ENCODE assay signal across 12 cellular contexts in genomic region chr10:121525276-121526039, GRCh38.
DNase-seq lines count a peak whose midpoint lies in the region; ATAC-seq and TF ChIP-seq lines count a peak whose summit lies in the region.
"Had no signal": no experiment of that assay in that cellular context is flagged by ENCODE, and none has a peak within 500 bp of the region (broad histone marks: within the 10 kb centered on the region; RNA-seq: fewer than 3 reads in every experiment).

No MANE protein-coding gene starts in this region.

- no peaks in the 10 kb centered on the region for H3K27me3 ChIP-seq in esophagus (ENCODE audit: control insufficient read depth in 1 of 2, insufficient read depth in 2 of 2, low read length in 2 of 2)
- no peaks in the 10 kb centered on the region for H3K27me3 ChIP-seq in muscle layer of colon (ENCODE audit: control insufficient read depth in 1 of 2, insufficient read depth in 2 of 2, low read length in 2 of 2)
- no peaks in the 10 kb centered on the region for H3K27me3 ChIP-seq in tibial artery

- H3K27ac ChIP-seq in esophagus (ENCODE audit: low read depth in 2 of 2, low read length in 1 of 2) (peak overlapping the region; percentile 84 to 89), muscle layer of colon (ENCODE audit: low read depth, low read length) (peak overlapping the region; percentile 35), tibial artery (peak overlapping the region; percentile 52 to 74)

- H3K4me3 ChIP-seq in esophagus (ENCODE audit: low read depth in 1 of 2, low read length in 2 of 2): no peak overlapping the region
- H3K4me3 ChIP-seq in muscle layer of colon (ENCODE audit: low read depth in 1 of 2, low read length in 2 of 2): no peak overlapping the region
- no peak overlapping the region for H3K4me3 ChIP-seq in tibial artery

- no peaks in the 10 kb centered on the region for H3K36me3 ChIP-seq in esophagus (ENCODE audit: control insufficient read depth in 2 of 2, insufficient read depth in 2 of 2, low read length in 1 of 2)
- no peaks in the 10 kb centered on the region for H3K36me3 ChIP-seq in muscle layer of colon (ENCODE audit: insufficient read depth, low read length)
- H3K36me3 ChIP-seq in tibial artery: no peaks in the 10 kb centered on the region

- peak; percentile 36; the same call in 1 of the 2 replicates for TF ChIP-seq RAD21 in Ishikawa (IDR thresholded peaks at IDR 0.05; ENCODE audit: low read depth)

- DNase-seq in tibial artery: no peak
- DNase-seq in NCI-H2081 (lab: John Stamatoyannopoulos, UW): no peak
- DNase-seq in T-helper 9 cell: no peak
- DNase-seq: activated CD4-positive, alpha-beta T cell treated with anti-CD3 and anti-CD28 coated beads, Interleukin-2, amount 50 U/mL, for 1 hour; CD8-positive, alpha-beta memory T cell; NCI-H446 treated with DMSO at 0.1 percent for 48 hours; PC-3; T-helper 1 cell had no signal

- 33 to 41% methylated on average over 14 of the region's 14 CpGs for WGBS in esophagus, 2 donors

- peak; percentile 97 for TF ChIP-seq EP300 in Ishikawa (IDR thresholded peaks at IDR 0.05; ENCODE audit: borderline replicate concordance)

- intact Hi-C loops in tibial artery (cut with DNase I; ENCODE audit: low total_unique reads): no loop called here

- H3K9me3 ChIP-seq in esophagus (ENCODE audit: control insufficient read depth in 2 of 2, insufficient read depth in 1 of 2, low read depth in 1 of 2, low read length in 1 of 2) (no peaks in the 10 kb centered on the region), muscle layer of colon (ENCODE audit: low read length) (no peaks in the 10 kb centered on the region), tibial artery (no peaks in the 10 kb centered on the region)

- no peak for TF ChIP-seq CTCF in tibial artery (IDR thresholded peaks at IDR 0.05)

- H3K9ac ChIP-seq in muscle layer of colon (ENCODE audit: low read length): no peak overlapping the region

- ATAC-seq in HG02973 (IDR thresholded peaks at IDR 0.05; ENCODE audit: unreplicated experiment): no peak
- ATAC-seq: PC-3 had no signal

- H3K4me1 ChIP-seq in esophagus (ENCODE audit: control insufficient read depth in 2 of 2, insufficient read depth in 2 of 2, low read length in 1 of 2): peaks cover 7 to 10% of the 10 kb centered on the region in 2 donors
- peaks cover 61% of the 10 kb centered on the region for H3K4me1 ChIP-seq in muscle layer of colon (ENCODE audit: insufficient read depth, low read length)
- H3K4me1 ChIP-seq in tibial artery: peaks cover 0 to 35% (median 23%) of the 10 kb centered on the region in 4 donors

TF ChIP-seq in Ishikawa, 13 proteins besides CTCF, POLR2A, EP300 and RAD21:
- TF ChIP-seq TEAD4 (IDR thresholded peaks at IDR 0.05) (peak; percentile 97), CREB1 (IDR thresholded peaks at IDR 0.05; ENCODE audit: low read depth) (peak; percentile 26; the same call in 1 of the 2 replicates), YY1 (IDR thresholded peaks at IDR 0.05; ENCODE audit: low read depth) (peak; percentile 32; the same call in 1 of the 2 replicates), ZBTB7A (IDR thresholded peaks at IDR 0.05; ENCODE audit: low read depth) (no peak), MAX (IDR thresholded peaks at IDR 0.05) (peak; percentile 58), CEBPB (IDR thresholded peaks at IDR 0.05) (peak; percentile 56), NFIC (IDR thresholded peaks at IDR 0.05) (peak; percentile 92), FOXM1 (IDR thresholded peaks at IDR 0.05; ENCODE audit: borderline replicate concordance, low read depth) (peak; percentile 95), EGR1 (IDR thresholded peaks at IDR 0.05) (no peak), TAF1 (IDR thresholded peaks at IDR 0.05; ENCODE audit: low read depth) (peak; percentile 25; the same call in 1 of the 2 replicates), TCF12 (IDR thresholded peaks at IDR 0.05; ENCODE audit: low read depth) (peak; percentile 97), REST (IDR thresholded peaks at IDR 0.05; ENCODE audit: low read depth) (peak; percentile 25; the same call in 1 of the 2 replicates)
- TF ChIP-seq, protein P1, sequence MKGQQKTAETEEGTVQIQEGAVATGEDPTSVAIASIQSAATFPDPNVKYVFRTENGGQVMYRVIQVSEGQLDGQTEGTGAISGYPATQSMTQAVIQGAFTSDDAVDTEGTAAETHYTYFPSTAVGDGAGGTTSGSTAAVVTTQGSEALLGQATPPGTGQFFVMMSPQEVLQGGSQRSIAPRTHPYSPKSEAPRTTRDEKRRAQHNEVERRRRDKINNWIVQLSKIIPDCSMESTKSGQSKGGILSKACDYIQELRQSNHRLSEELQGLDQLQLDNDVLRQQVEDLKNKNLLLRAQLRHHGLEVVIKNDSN (IDR thresholded peaks at IDR 0.05): 0 out of 2 replicates have a peak, but pooled peaks have one; percentile 31

Comparison
In these comparisons a context has a peak if more than half of its experiments do, and no peak if none do; other contexts are left out.
1. H3K27ac ChIP-seq: peak in every context shown above with its lines; median percentile 86 in esophagus; 63 in tibial artery; 35 in muscle layer of colon.